8 cellular contexts compared by ENCODE assay signal in genomic region chr3:184250167-184250828, GRCh38. TPM values are rescaled to one million over a fixed set of nuclear protein-coding genes. Genes with fewer than 3 reads are reported as not detected.
A peak's percentile ranks its signal among the peaks of the same experiment; 100 is the strongest.
DNase-seq lines count a peak whose midpoint lies in the region; ATAC-seq, FAIRE-seq and TF ChIP-seq lines count a peak whose summit lies in the region.

No MANE protein-coding gene starts in this region.

- H3K4me3 ChIP-seq in WI38 (ENCODE audit: low read depth, low read length) = peak overlapping the region; percentile 95
- peak overlapping the region; percentile 74 to 100 for H3K4me3 ChIP-seq in kidney (ENCODE audit: low read length in 2 of 2)

- no peak overlapping the region for H3K27ac ChIP-seq in kidney (ENCODE audit: low read depth in 2 of 2, low read length in 2 of 2)

- TF ChIP-seq CTCF in WI38 (IDR thresholded peaks at IDR 0.05; ENCODE audit: low read depth, low read length) (peak; percentile 96), kidney (IDR thresholded peaks at IDR 0.05; ENCODE audit: borderline replicate concordance, extremely low read depth, insufficient read depth) (peak; percentile 85)

- peak overlapping the region; percentile 86 to 87 for H3K9ac ChIP-seq in kidney (ENCODE audit: low read length in 2 of 2)

- no peak for FAIRE-seq in kidney (lab: Jason Lieb, UNC)

- peaks cover under 1 to 2% of the 10 kb centered on the region in 2 donors for H3K36me3 ChIP-seq in kidney (ENCODE audit: control insufficient read depth in 1 of 2, insufficient read depth in 2 of 2, low read length in 2 of 2)

- peaks cover 6 to 9% of the 10 kb centered on the region in 2 donors for H3K4me1 ChIP-seq in kidney (ENCODE audit: control insufficient read depth in 1 of 2, insufficient read depth in 1 of 2, low read depth in 1 of 2, low read length in 2 of 2)

- DNase-seq in AG08395 (ENCODE audit: low spot score) (peak; percentile 88), NCI-H2196 (lab: John Stamatoyannopoulos, UW; ENCODE audit: unreplicated experiment) (peak; percentile 98), kidney (peak; percentile 89)
- DNase-seq in central memory CD4-positive, alpha-beta T cell = peak; percentile 83
- peak; percentile 95 for DNase-seq in stimulated activated CD4-positive, alpha-beta T cell treated with anti-CD3 and anti-CD28 coated beads, Interleukin-15, amount 100 ng/mL, for 24 hours

- H3K9me3 ChIP-seq in kidney (ENCODE audit: control insufficient read depth in 1 of 2, low read length in 2 of 2) = no peaks in the 10 kb centered on the region

- intact Hi-C loops in kidney (cut with DNase I) = no loop called here

- peak; percentile 58 for ATAC-seq in GM18873 (IDR thresholded peaks at IDR 0.05; ENCODE audit: low FRiP score, unreplicated experiment)
- ATAC-seq in HG03159 (IDR thresholded peaks at IDR 0.05; ENCODE audit: unreplicated experiment) = peak; percentile 63

RNA-seq across cellular contexts. Expression of gene EEF1AKMT4, which starts 0.8 kb away (rescaled TPM):
- total RNA-seq in kidney = 2.8 TPM
- polyA plus RNA-seq in kidney (ENCODE audit: insufficient read depth, low read depth, low replicate concordance) = 6.1 TPM

RNA-seq across cellular contexts. Expression of gene ALG3, which starts 1.5 kb away (rescaled TPM):
- total RNA-seq in kidney = 33.6 TPM
- 39.8 TPM for polyA plus RNA-seq in kidney (ENCODE audit: insufficient read depth, low read depth, low replicate concordance)

RNA-seq across cellular contexts. Expression of gene CAMK2N2, which starts 11.1 kb away (rescaled TPM):
- 0.31 TPM for total RNA-seq in kidney
- 0.39 TPM for polyA plus RNA-seq in kidney (ENCODE audit: insufficient read depth, low read depth, low replicate concordance)

RNA-seq across cellular contexts. Expression of gene VWA5B2, which starts 20.9 kb away (rescaled TPM):
- 0.25 TPM for total RNA-seq in kidney
- polyA plus RNA-seq in kidney (ENCODE audit: insufficient read depth, low read depth, low replicate concordance) = 0.11 TPM

RNA-seq across cellular contexts. Expression of gene ECE2, which starts 25.5 kb away (rescaled TPM):
- total RNA-seq in kidney = not detected
- polyA plus RNA-seq in kidney (ENCODE audit: insufficient read depth, low read depth, low replicate concordance) = not detected
